24 cellular contexts compared by ENCODE assay signal in the genomic region with DNA sequence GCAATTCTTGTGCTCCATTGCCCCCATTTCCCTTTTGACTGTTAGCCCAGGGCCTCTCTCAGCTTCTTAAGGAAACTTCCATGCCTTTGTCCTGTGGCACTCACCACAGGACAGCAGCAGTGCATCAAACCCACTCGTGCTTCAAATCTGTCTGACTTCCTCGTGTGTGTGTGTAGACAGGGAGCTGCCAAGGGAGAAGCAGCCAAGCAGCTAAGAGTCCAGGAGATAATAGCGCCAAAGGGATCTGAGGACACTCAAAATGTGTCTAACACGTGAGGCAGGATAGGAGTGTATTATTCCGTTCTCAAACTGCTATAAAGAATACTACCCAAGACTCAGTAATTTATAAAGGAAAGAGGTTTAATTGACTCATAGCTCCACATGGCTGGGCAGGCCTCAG.
"Had no signal": no experiment of that assay in that cellular context is flagged by ENCODE, and none has a peak within 500 bp of the region (broad histone marks: within the 10 kb centered on the region; RNA-seq: fewer than 3 reads in every experiment).

No MANE protein-coding gene starts in this region.

- H3K9me3 Mint-ChIP-seq: activated B cell treated with CpG ODN at 0.5 μM for 24 hours; activated naive CD4-positive, alpha-beta T cell treated with anti-CD3 and anti-CD28 coated beads, Interleukin-2, amount 10 ng/mL, durations not matched to agents 7 days and 5 days; activated T-cell treated with anti-CD3 and anti-CD28 coated beads, Interleukin-2, amount 50 U/mL, for 72 hours; memory B cell; nephron had no signal

- H3K4me3 Mint-ChIP-seq: activated B cell treated with CpG ODN at 0.5 μM for 24 hours; activated CD4-positive, alpha-beta T cell treated with anti-CD3 and anti-CD28 coated beads for 36 hours; activated naive CD4-positive, alpha-beta T cell treated with anti-CD3 and anti-CD28 coated beads, Interleukin-2, amount 10 ng/mL, durations not matched to agents 7 days and 5 days; activated T-cell treated with anti-CD3 and anti-CD28 coated beads, Interleukin-2, amount 50 U/mL, for 72 hours; memory B cell; nephron had no signal

- ATAC-seq: activated CD4-positive, alpha-beta T cell treated with anti-CD3 and anti-CD28 coated beads for 36 hours; activated T-cell treated with anti-CD3 and anti-CD28 coated beads, Interleukin-2, amount 50 U/mL, for 72 hours; body of pancreas; foreskin keratinocyte; sciatic nerve had no signal

- H3K4me3 ChIP-seq: body of pancreas, cardiac muscle cell, hepatocyte, thoracic aorta, upper lobe of left lung had no signal

- H3K4me2 ChIP-seq: hepatocyte had no signal

- H3K27ac ChIP-seq: body of pancreas, cardiac muscle cell, foreskin keratinocyte, hepatocyte, thoracic aorta, upper lobe of left lung had no signal

- H3K27me3 ChIP-seq: body of pancreas, cardiac muscle cell, foreskin keratinocyte, hepatocyte, upper lobe of left lung had no signal

- DNase-seq: activated B cell treated with CpG ODN at 0.5 μM for 24 hours; activated CD4-positive, alpha-beta T cell treated with anti-CD3 and anti-CD28 coated beads for 36 hours; activated CD4-positive, alpha-beta T cell treated with anti-CD3 and anti-CD28 coated beads, Interleukin-2, amount 50 U/mL, for 48 hours; activated CD8-positive, alpha-beta memory T cell treated with anti-CD3 and anti-CD28 coated beads, Interleukin-2, amount 50 U/mL, for 48 hours; activated effector memory CD4-positive, alpha-beta T cell treated with anti-CD3 and anti-CD28 coated beads, Interleukin-2, amount 50 U/mL, for 16 hours; activated naive CD4-positive, alpha-beta T cell treated with anti-CD3 and anti-CD28 coated beads, Interleukin-2, amount 10 ng/mL, durations not matched to agents 7 days and 5 days; activated T-cell treated with anti-CD3 and anti-CD28 coated beads, Interleukin-2, amount 50 U/mL, for 72 hours; anterior cingulate cortex; body of pancreas; foreskin keratinocyte; kidney glomerular epithelial cell; nucleus accumbens; small intestine; stimulated activated CD4-positive, alpha-beta T cell treated with anti-CD3 and anti-CD28 coated beads, Interleukin-2, amount 100 ng/mL, for 48 hours; stimulated activated CD8-positive, alpha-beta memory T cell treated with anti-CD3 and anti-CD28 coated beads, Interleukin-4, amount 100 ng/mL, for 48 hours; stimulated activated naive CD4-positive, alpha-beta T cell treated with Interleukin-2 at 50 U/mL for 16 hours; T1000; upper lobe of left lung had no signal

- H3K9me3 ChIP-seq: body of pancreas, thoracic aorta, upper lobe of left lung had no signal

- H3K27ac Mint-ChIP-seq: activated B cell treated with CpG ODN at 0.5 μM for 24 hours; activated CD4-positive, alpha-beta T cell treated with anti-CD3 and anti-CD28 coated beads for 36 hours; activated naive CD4-positive, alpha-beta T cell treated with anti-CD3 and anti-CD28 coated beads, Interleukin-2, amount 10 ng/mL, durations not matched to agents 7 days and 5 days; activated T-cell treated with anti-CD3 and anti-CD28 coated beads, Interleukin-2, amount 50 U/mL, for 72 hours; memory B cell; nephron had no signal

- H3K27me3 Mint-ChIP-seq: activated B cell treated with CpG ODN at 0.5 μM for 24 hours; activated CD4-positive, alpha-beta T cell treated with anti-CD3 and anti-CD28 coated beads for 36 hours; activated naive CD4-positive, alpha-beta T cell treated with anti-CD3 and anti-CD28 coated beads, Interleukin-2, amount 10 ng/mL, durations not matched to agents 7 days and 5 days; memory B cell had no signal

- H2AFZ ChIP-seq: hepatocyte had no signal

- H3K4me1 Mint-ChIP-seq: activated B cell treated with CpG ODN at 0.5 μM for 24 hours; activated CD4-positive, alpha-beta T cell treated with anti-CD3 and anti-CD28 coated beads for 36 hours; activated naive CD4-positive, alpha-beta T cell treated with anti-CD3 and anti-CD28 coated beads, Interleukin-2, amount 10 ng/mL, durations not matched to agents 7 days and 5 days; memory B cell; nephron had no signal

- H3K79me2 ChIP-seq: hepatocyte had no signal

- H3K4me1 ChIP-seq: body of pancreas, foreskin keratinocyte, upper lobe of left lung had no signal
